ENCODE assay signal across 9 cellular contexts in the genomic region with DNA sequence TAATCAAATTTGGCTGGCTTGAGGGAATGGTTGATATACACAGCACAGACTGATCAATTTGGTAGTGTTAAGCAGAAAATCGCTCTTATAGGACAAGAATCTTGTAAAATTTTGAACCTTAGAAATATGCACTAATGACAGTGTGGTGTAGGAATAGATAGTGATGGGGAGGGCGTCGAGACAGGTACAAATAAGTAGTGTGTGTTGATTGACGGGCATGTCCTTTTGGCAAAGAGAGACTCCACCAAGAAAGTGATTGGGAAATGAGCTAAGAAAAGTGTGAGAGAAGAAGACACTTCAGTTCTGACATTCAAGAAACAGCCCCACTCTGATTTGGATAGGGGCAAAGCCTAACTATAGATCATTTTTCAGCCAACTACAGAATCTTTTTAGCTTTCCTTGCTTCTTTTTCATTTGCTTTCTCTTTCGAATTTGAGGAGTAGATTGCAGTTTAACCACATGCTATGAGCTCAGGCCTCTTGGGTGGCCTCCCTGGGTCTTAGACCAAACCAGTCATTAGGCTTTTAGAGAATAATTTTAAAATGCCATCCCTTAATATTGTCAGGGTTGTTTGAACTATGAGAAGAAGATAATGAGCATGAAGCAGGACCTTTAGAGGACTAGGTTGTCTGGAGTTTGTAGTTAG.
DNase-seq lines count a peak whose midpoint lies in the region; ATAC-seq and TF ChIP-seq lines count a peak whose summit lies in the region.
"Had no signal": no experiment of that assay in that cellular context is flagged by ENCODE, and none has a peak within 500 bp of the region (broad histone marks: within the 10 kb centered on the region; RNA-seq: fewer than 3 reads in every experiment).

No MANE protein-coding gene starts in this region.

- TF ChIP-seq POLR2A in gastroesophageal sphincter (IDR thresholded peaks at IDR 0.05), result no peak

- no peak for TF ChIP-seq CTCF in gastroesophageal sphincter (IDR thresholded peaks at IDR 0.05)

- H3K36me3 ChIP-seq in gastroesophageal sphincter, result no peaks in the 10 kb centered on the region

- peak overlapping the region; percentile 3 to 36 (median 20) for H3K27ac ChIP-seq in gastroesophageal sphincter

- DNase-seq in AG08395 (ENCODE audit: low spot score) (peak; percentile 14), LHCN-M2 (ENCODE audit: low read depth) (peak; percentile 47), Kasumi-1 (lab: John Stamatoyannopoulos, UW) (no peak), GM19240 (ENCODE audit: insufficient read length, low spot score) (no peak), NCI-H2029 treated with DMSO at 0.1 percent for 48 hours (lab: John Stamatoyannopoulos, UW) (no peak), DMS 273 (lab: John Stamatoyannopoulos, UW; ENCODE audit: unreplicated experiment) (no peak)
- DNase-seq: naive B cell had no signal

- no peaks in the 10 kb centered on the region for H3K27me3 ChIP-seq in gastroesophageal sphincter

- TF ChIP-seq EP300 in gastroesophageal sphincter (IDR thresholded peaks at IDR 0.05), result no peak

- no peak overlapping the region for H3K4me3 ChIP-seq in gastroesophageal sphincter

- no peaks in the 10 kb centered on the region for H3K9me3 ChIP-seq in gastroesophageal sphincter

- WGBS in gastroesophageal sphincter (ENCODE audit: low coverage in 1 of 2), 2 donors, result 68 to 78% methylated on average over 4 to 5 of the region's 5 CpGs

- ATAC-seq in GM19397 (IDR thresholded peaks at IDR 0.05; ENCODE audit: unreplicated experiment) (peak; percentile 43), gastroesophageal sphincter (no peak)

- H3K4me1 ChIP-seq in gastroesophageal sphincter, result peaks cover 0 to 34% (median 5%) of the 10 kb centered on the region in 3 donors

Comparison
In these comparisons a context has a peak if more than half of its experiments do, and no peak if none do; other contexts are left out.
1. DNase-seq: peak in AG08395 (single experiment) and LHCN-M2 (single experiment); none in Kasumi-1 (0 of 2), GM19240 (single experiment), NCI-H2029 treated with DMSO at 0.1 percent for 48 hours (single experiment) and DMS 273 (single experiment).